In genomic region chrX:39802906-39803305, GRCh38 we compare ENCODE assay signal across 21 cellular contexts.
DNase-seq lines count a peak whose midpoint lies in the region; ATAC-seq, FAIRE-seq and TF ChIP-seq lines count a peak whose summit lies in the region.
"Had no signal": no experiment of that assay in that cellular context is flagged by ENCODE, and none has a peak within 500 bp of the region (broad histone marks: within the 10 kb centered on the region; RNA-seq: fewer than 3 reads in every experiment).

No MANE protein-coding gene starts in this region.

- H4K91ac ChIP-seq in H9 (ENCODE audit: insufficient read length, low read depth, low read length): no peak overlapping the region

- no peak overlapping the region for H4K8ac ChIP-seq in H9 (replicated peaks; ENCODE audit: insufficient read length, low read depth, low read length)

- peaks cover 14 to 15% of the 10 kb centered on the region in 2 experiments for H3K4me1 Mint-ChIP-seq in H9
- peaks cover 3% of the 10 kb centered on the region for H3K4me1 Mint-ChIP-seq in chondrocyte (ENCODE audit: low read depth)
- H3K4me1 Mint-ChIP-seq in nephron progenitor cell: peaks cover 29% of the 10 kb centered on the region
- H3K4me1 Mint-ChIP-seq: CD4-positive, alpha-beta memory T cell had no signal

- no peak overlapping the region for H4K5ac ChIP-seq in H9 (ENCODE audit: insufficient read length, low read depth, low read length)

- H3K4me3 ChIP-seq in pancreas: no peak overlapping the region
- H3K4me3 ChIP-seq: BLaER1 had no signal

- peaks cover 0 to 5% (median 0%) of the 10 kb centered on the region in 3 experiments; a peak in 4 of 7 replicates for H3K36me3 Mint-ChIP-seq in H9 (ENCODE audit: insufficient read depth in 1 of 3, low read depth in 3 of 3)
- no peaks in the 10 kb centered on the region for H3K36me3 Mint-ChIP-seq in chondrocyte (ENCODE audit: low read depth)
- no peaks in the 10 kb centered on the region for H3K36me3 Mint-ChIP-seq in nephron progenitor cell (ENCODE audit: low read depth)
- H3K36me3 Mint-ChIP-seq: CD14-positive monocyte; CD4-positive, alpha-beta memory T cell had no signal

- H3K18ac ChIP-seq in H9 (ENCODE audit: insufficient read length, low read depth, low read length): no peak overlapping the region

- no peaks in the 10 kb centered on the region for H4K20me1 ChIP-seq in H9 (ENCODE audit: control insufficient read depth, insufficient read depth, insufficient read length)
- H4K20me1 ChIP-seq: BLaER1 had no signal

- no peak overlapping the region for H2BK15ac ChIP-seq in H9 (ENCODE audit: low read depth, low read length)

- H3K56ac ChIP-seq in H9 (ENCODE audit: insufficient read length, low read depth, low read length): no peak overlapping the region

- peak overlapping the region; percentile 39 for H2BK12ac ChIP-seq in H9 (ENCODE audit: insufficient read length, low read depth, low read length)

- H3K9me3 ChIP-seq in H9 (ENCODE audit: control insufficient read depth, low read depth, low read length) (no peaks in the 10 kb centered on the region), pancreas (no peaks in the 10 kb centered on the region)
- H3K9me3 ChIP-seq: BLaER1 had no signal

- intact Hi-C loops in pancreas (cut with DNase I): no loop called here

- no peaks in the 10 kb centered on the region for H3K79me1 ChIP-seq in H9 (ENCODE audit: insufficient read depth, low read depth, low read length, poor library complexity, severe bottlenecking)

- H2BK120ac ChIP-seq in H9 (ENCODE audit: low read depth, low read length, poor library complexity, severe bottlenecking): no peak overlapping the region

- no peaks in the 10 kb centered on the region for H3K23me2 ChIP-seq in H9 (ENCODE audit: insufficient read length, low read depth, low read length, poor library complexity, severe bottlenecking)

- no peak overlapping the region for H3K4ac ChIP-seq in H9 (ENCODE audit: low read depth, low read length)

- H3K4me2 ChIP-seq in H9 (ENCODE audit: insufficient read depth, insufficient read length, low read length): no peak overlapping the region
- H3K4me2 ChIP-seq: BLaER1 had no signal

- no peak overlapping the region for H3K27ac ChIP-seq in H9 (ENCODE audit: insufficient read length, low read depth, low read length)
- no peak overlapping the region for H3K27ac ChIP-seq in pancreas
- H3K27ac ChIP-seq: BLaER1, HL-60 had no signal

- H3K27me3 ChIP-seq in H9 (ENCODE audit: insufficient read depth, low read length) (no peaks in the 10 kb centered on the region), pancreas (peaks cover 0 to 4% (median 0%) of the 10 kb centered on the region in 4 donors)
- H3K27me3 ChIP-seq: BLaER1 had no signal

- DNase-seq in H9 (no peak), chondrocyte (ENCODE audit: low spot score) (peak; percentile 49), nephron progenitor cell (peak; percentile 47), NCI-H2107 treated with DMSO at 0.1 percent for 48 hours (lab: John Stamatoyannopoulos, UW; ENCODE audit: unreplicated experiment) (no peak), pancreas (no peak), NCI-H524 (lab: John Stamatoyannopoulos, UW) (no peak), NCI-H2171 (lab: John Stamatoyannopoulos, UW) (no peak)
- DNase-seq: 8988T; Calu3; CD4-positive, alpha-beta memory T cell; DMS53; DND-41; EL; HCEC 1CT; IMR-90 had no signal

- peaks cover 51 to 58% of the 10 kb centered on the region in 2 experiments for H3K9me3 Mint-ChIP-seq in H9
- peaks cover 21% of the 10 kb centered on the region for H3K9me3 Mint-ChIP-seq in chondrocyte (ENCODE audit: low read depth)
- H3K9me3 Mint-ChIP-seq in nephron progenitor cell: peaks cover 22% of the 10 kb centered on the region

- no peak overlapping the region for H3T11ph ChIP-seq in H9 (ENCODE audit: low read length)

- H2BK20ac ChIP-seq in H9 (ENCODE audit: low read depth, low read length, poor library complexity, severe bottlenecking): no peak overlapping the region

- H3K4me3 Mint-ChIP-seq in H9 (no peak overlapping the region), chondrocyte (ENCODE audit: unreplicated experiment) (no peak overlapping the region), nephron progenitor cell (no peak overlapping the region)
- H3K4me3 Mint-ChIP-seq: CD14-positive monocyte; CD4-positive, alpha-beta memory T cell had no signal

- no peak for TF ChIP-seq CTCF in H9 (conservative IDR thresholded peaks at IDR 0.05)
- no peak for TF ChIP-seq CTCF in chondrocyte (IDR thresholded peaks at IDR 0.05)
- no peak for TF ChIP-seq CTCF in nephron progenitor cell (IDR thresholded peaks at IDR 0.05)
- TF ChIP-seq CTCF in pancreas (IDR thresholded peaks at IDR 0.05): no peak

- no peaks in the 10 kb centered on the region for H3K36me3 ChIP-seq in pancreas
- H3K36me3 ChIP-seq: BLaER1 had no signal

- H2AK5ac ChIP-seq in H9 (ENCODE audit: insufficient read length, low read length): peak overlapping the region; percentile 41

- H3K9ac ChIP-seq in H9 (ENCODE audit: extremely low read depth, insufficient read length, low read length): no peak overlapping the region
- H3K9ac ChIP-seq: BLaER1 had no signal

- WGBS in H9 (ENCODE audit: extremely low coverage, insufficient read length, low lambda C conversion rate): no CpG with 5 or more reads among the region's 10 CpGs
- 73 to 78% methylated on average over 10 of the region's 10 CpGs for WGBS in pancreas, 2 donors

- H3K14ac ChIP-seq in H9 (ENCODE audit: insufficient read depth, low read length): no peak overlapping the region

- H3K27ac Mint-ChIP-seq in H9 (no peak overlapping the region; a peak in 1 of 7 replicates), chondrocyte (ENCODE audit: unreplicated experiment) (no peak overlapping the region), nephron progenitor cell (no peak overlapping the region)
- H3K27ac Mint-ChIP-seq: CD4-positive, alpha-beta memory T cell had no signal

- no peak overlapping the region for H2AFZ ChIP-seq in H9 (ENCODE audit: low read length)

- FAIRE-seq in pancreas (lab: Jason Lieb, UNC): no peak
- FAIRE-seq: G401.6, GM12891, GM19239 had no signal

- no peak overlapping the region for H3K23ac ChIP-seq in H9 (ENCODE audit: insufficient read length, low read depth, low read length)

- H3K27me3 Mint-ChIP-seq in H9 (ENCODE audit: low read depth): peaks cover 6% of the 10 kb centered on the region
- no peaks in the 10 kb centered on the region for H3K27me3 Mint-ChIP-seq in chondrocyte (ENCODE audit: low read depth)
- H3K27me3 Mint-ChIP-seq in nephron progenitor cell (ENCODE audit: low read depth, poor library complexity): peaks cover 25% of the 10 kb centered on the region
- H3K27me3 Mint-ChIP-seq: CD4-positive, alpha-beta memory T cell had no signal

- no peak overlapping the region for H2BK5ac ChIP-seq in H9 (ENCODE audit: insufficient read length, low read length)

- H3K4me1 ChIP-seq in H9 (ENCODE audit: insufficient read depth, low read length): peaks cover 7% of the 10 kb centered on the region; the same call in 1 of the 2 replicates
- no peaks in the 10 kb centered on the region for H3K4me1 ChIP-seq in pancreas
- H3K4me1 ChIP-seq: BLaER1 had no signal

- ATAC-seq in pancreas: no peak

- no peaks in the 10 kb centered on the region for H3K79me2 ChIP-seq in H9 (ENCODE audit: insufficient read depth, low read length)

Comparison
In these comparisons a context has a peak if more than half of its experiments do, and no peak if none do; other contexts are left out.
1. DNase-seq: peak in chondrocyte (single experiment) and nephron progenitor cell (single experiment); none in H9 (single experiment), NCI-H2107 treated with DMSO at 0.1 percent for 48 hours (single experiment), pancreas (0 of 6), NCI-H524 (0 of 2) and NCI-H2171 (single experiment).